13 cellular contexts compared by ENCODE assay signal in the genomic region with DNA sequence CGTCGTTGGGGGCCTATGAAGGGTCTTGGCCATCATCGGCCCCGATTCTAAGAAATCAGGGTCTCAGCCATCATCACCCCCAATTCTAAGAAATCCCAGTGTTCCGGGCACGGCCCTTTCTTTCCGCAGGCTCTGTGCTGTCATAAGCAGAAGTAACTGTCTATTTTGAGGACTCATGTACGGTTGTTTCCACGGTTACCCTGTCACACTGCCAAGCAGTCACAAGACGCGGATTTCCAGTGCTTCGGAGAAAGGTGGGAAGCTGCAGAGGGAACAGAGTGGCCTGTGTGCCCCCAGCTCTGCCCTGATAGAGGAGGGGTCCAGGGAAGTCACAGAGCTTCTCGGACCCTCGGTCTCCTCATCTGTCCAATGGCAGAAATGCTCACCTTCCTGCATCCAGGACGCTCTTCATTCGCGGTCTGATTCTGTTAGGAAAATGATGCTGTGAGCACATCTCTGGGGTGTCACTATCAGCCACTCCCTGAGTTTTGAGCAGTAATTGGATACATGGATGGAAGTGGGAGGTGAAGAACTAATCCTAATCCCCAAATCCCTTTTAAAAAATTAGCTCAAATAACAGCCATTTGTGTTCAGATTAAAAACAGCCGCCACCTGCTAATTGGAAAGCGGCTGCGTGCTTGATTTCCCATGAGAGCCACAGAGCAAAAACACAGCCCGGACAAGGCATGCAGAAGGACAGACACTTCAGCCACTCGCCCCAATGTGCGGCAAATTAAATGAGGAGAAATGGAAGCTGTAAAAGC.
DNase-seq lines count a peak whose midpoint lies in the region; ATAC-seq, FAIRE-seq and TF ChIP-seq lines count a peak whose summit lies in the region.
"Had no signal": no experiment of that assay in that cellular context is flagged by ENCODE, and none has a peak within 500 bp of the region (broad histone marks: within the 10 kb centered on the region; RNA-seq: fewer than 3 reads in every experiment).

No MANE protein-coding gene starts in this region.

- peaks cover 16% of the 10 kb centered on the region for H3K4me1 Mint-ChIP-seq in activated CD8-positive, alpha-beta memory T cell treated with anti-CD3 and anti-CD28 coated beads, Interleukin-2, amount 10 ng/mL, durations not matched to agents 7 days and 5 days
- peaks cover 10% of the 10 kb centered on the region for H3K4me1 Mint-ChIP-seq in activated T-cell treated with anti-CD3 and anti-CD28 coated beads, Interleukin-2, amount 50 U/mL, for 72 hours (ENCODE audit: low read depth)
- peaks cover 24% of the 10 kb centered on the region for H3K4me1 Mint-ChIP-seq in activated CD4-positive, alpha-beta memory T cell treated with anti-CD3 and anti-CD28 coated beads, Interleukin-2, amount 10 ng/mL, durations not matched to agents 7 days and 5 days

- no peak overlapping the region for H3K27ac Mint-ChIP-seq in activated CD8-positive, alpha-beta memory T cell treated with anti-CD3 and anti-CD28 coated beads, Interleukin-2, amount 10 ng/mL, durations not matched to agents 7 days and 5 days
- H3K27ac Mint-ChIP-seq in activated T-cell treated with anti-CD3 and anti-CD28 coated beads, Interleukin-2, amount 50 U/mL, for 72 hours = no peak overlapping the region
- H3K27ac Mint-ChIP-seq in activated CD4-positive, alpha-beta memory T cell treated with anti-CD3 and anti-CD28 coated beads, Interleukin-2, amount 10 ng/mL, durations not matched to agents 7 days and 5 days = no peak overlapping the region
- H3K27ac Mint-ChIP-seq: activated T-helper 2 cell treated with anti-CD3 and anti-CD28 coated beads, Interferon-gamma antibody, Interleukin-2, Interleukin-4, amounts not matched to agents 10 μg/mL and 5 μg/mL and 100 μg/mL, durations not matched to agents 14 hours and 24 hours and 36 hours; CD14-positive monocyte had no signal

- no peak for FAIRE-seq in kidney (lab: Jason Lieb, UNC)
- FAIRE-seq: endothelial cell of umbilical vein, keratinocyte had no signal

- peak; percentile 2 for DNase-seq in CD1c-positive myeloid dendritic cell (ENCODE audit: extremely low spot score)
- DNase-seq in NCI-H2029 treated with DMSO at 0.1 percent for 48 hours (lab: John Stamatoyannopoulos, UW) = peak; percentile 20
- DNase-seq in anterior cingulate cortex (lab: John Stamatoyannopoulos, UW) = peak in 47 of 58 donors; percentile 8 to 79 (median 43)
- peak; percentile 37 for DNase-seq in kidney
- no peak for DNase-seq in NCI-H446 treated with DMSO at 0.1 percent for 48 hours (lab: John Stamatoyannopoulos, UW)
- DNase-seq in activated CD8-positive, alpha-beta memory T cell treated with anti-CD3 and anti-CD28 coated beads, Interleukin-2, amount 10 ng/mL, durations not matched to agents 7 days and 5 days = no peak
- DNase-seq in activated T-cell treated with anti-CD3 and anti-CD28 coated beads, Interleukin-2, amount 50 U/mL, for 72 hours = no peak
- no peak for DNase-seq in activated CD4-positive, alpha-beta memory T cell treated with anti-CD3 and anti-CD28 coated beads, Interleukin-2, amount 10 ng/mL, durations not matched to agents 7 days and 5 days
- DNase-seq: T-helper 9 cell had no signal

- no peaks in the 10 kb centered on the region for H3K36me3 Mint-ChIP-seq in activated CD8-positive, alpha-beta memory T cell treated with anti-CD3 and anti-CD28 coated beads, Interleukin-2, amount 10 ng/mL, durations not matched to agents 7 days and 5 days
- no peaks in the 10 kb centered on the region for H3K36me3 Mint-ChIP-seq in activated T-cell treated with anti-CD3 and anti-CD28 coated beads, Interleukin-2, amount 50 U/mL, for 72 hours (ENCODE audit: insufficient read depth in 2 of 2)
- H3K36me3 Mint-ChIP-seq in activated CD4-positive, alpha-beta memory T cell treated with anti-CD3 and anti-CD28 coated beads, Interleukin-2, amount 10 ng/mL, durations not matched to agents 7 days and 5 days (ENCODE audit: low read depth) = no peaks in the 10 kb centered on the region
- H3K36me3 Mint-ChIP-seq: CD14-positive monocyte had no signal

- H3K4me1 ChIP-seq in kidney (ENCODE audit: control insufficient read depth in 1 of 2, insufficient read depth in 1 of 2, low read depth in 1 of 2, low read length in 2 of 2) = no peaks in the 10 kb centered on the region

- no peak overlapping the region for H3K27ac ChIP-seq in kidney (ENCODE audit: low read depth in 2 of 2, low read length in 2 of 2)

- H3K36me3 ChIP-seq in kidney (ENCODE audit: control insufficient read depth in 1 of 2, insufficient read depth in 2 of 2, low read length in 2 of 2) = no peaks in the 10 kb centered on the region

- CTCF ChIA-PET in activated CD8-positive, alpha-beta memory T cell treated with anti-CD3 and anti-CD28 coated beads, Interleukin-2, amount 10 ng/mL, durations not matched to agents 7 days and 5 days (lab: Charles Lee) = interaction anchor here (1.3 to 5.2 kb wide), 3 partner anchors 11 to 15 kb away, joined by 8 to 28 read pairs (median 15); no protein-coding TSS in a partner anchor
- CTCF ChIA-PET in activated CD4-positive, alpha-beta memory T cell treated with anti-CD3 and anti-CD28 coated beads, Interleukin-2, amount 10 ng/mL, durations not matched to agents 7 days and 5 days (lab: Charles Lee) = interaction anchor here (0.6 to 2.8 kb wide), 6 partner anchors 8 to 211 kb away, joined by 3 to 19 read pairs (median 4); no protein-coding TSS in a partner anchor

- no peak overlapping the region for H3K9ac ChIP-seq in kidney (ENCODE audit: low read length in 2 of 2)

- no peak for ATAC-seq in activated CD8-positive, alpha-beta memory T cell treated with anti-CD3 and anti-CD28 coated beads, Interleukin-2, amount 10 ng/mL, durations not matched to agents 7 days and 5 days
- no peak for ATAC-seq in activated T-cell treated with anti-CD3 and anti-CD28 coated beads, Interleukin-2, amount 50 U/mL, for 72 hours (replicated peaks in 1 of 2)

- intact Hi-C loops in kidney (cut with DNase I) = no loop called here

- peaks cover 36% of the 10 kb centered on the region for H3K27me3 Mint-ChIP-seq in activated CD8-positive, alpha-beta memory T cell treated with anti-CD3 and anti-CD28 coated beads, Interleukin-2, amount 10 ng/mL, durations not matched to agents 7 days and 5 days
- H3K27me3 Mint-ChIP-seq in activated T-cell treated with anti-CD3 and anti-CD28 coated beads, Interleukin-2, amount 50 U/mL, for 72 hours (ENCODE audit: low read depth) = peaks cover 23% of the 10 kb centered on the region
- peaks cover 30% of the 10 kb centered on the region for H3K27me3 Mint-ChIP-seq in activated CD4-positive, alpha-beta memory T cell treated with anti-CD3 and anti-CD28 coated beads, Interleukin-2, amount 10 ng/mL, durations not matched to agents 7 days and 5 days

- H3K4me3 Mint-ChIP-seq in activated CD8-positive, alpha-beta memory T cell treated with anti-CD3 and anti-CD28 coated beads, Interleukin-2, amount 10 ng/mL, durations not matched to agents 7 days and 5 days = no peak overlapping the region
- no peak overlapping the region for H3K4me3 Mint-ChIP-seq in activated T-cell treated with anti-CD3 and anti-CD28 coated beads, Interleukin-2, amount 50 U/mL, for 72 hours
- no peak overlapping the region for H3K4me3 Mint-ChIP-seq in activated CD4-positive, alpha-beta memory T cell treated with anti-CD3 and anti-CD28 coated beads, Interleukin-2, amount 10 ng/mL, durations not matched to agents 7 days and 5 days
- H3K4me3 Mint-ChIP-seq: CD14-positive monocyte had no signal

- H3K4me3 ChIP-seq in kidney (ENCODE audit: low read length in 2 of 2) = no peak overlapping the region

- no peaks in the 10 kb centered on the region for H3K9me3 Mint-ChIP-seq in activated CD8-positive, alpha-beta memory T cell treated with anti-CD3 and anti-CD28 coated beads, Interleukin-2, amount 10 ng/mL, durations not matched to agents 7 days and 5 days (ENCODE audit: low read depth)
- no peaks in the 10 kb centered on the region for H3K9me3 Mint-ChIP-seq in activated T-cell treated with anti-CD3 and anti-CD28 coated beads, Interleukin-2, amount 50 U/mL, for 72 hours
- H3K9me3 Mint-ChIP-seq in activated CD4-positive, alpha-beta memory T cell treated with anti-CD3 and anti-CD28 coated beads, Interleukin-2, amount 10 ng/mL, durations not matched to agents 7 days and 5 days = no peaks in the 10 kb centered on the region
- H3K9me3 Mint-ChIP-seq: activated T-helper 2 cell treated with anti-CD3 and anti-CD28 coated beads, Interferon-gamma antibody, Interleukin-2, Interleukin-4, amounts not matched to agents 10 μg/mL and 5 μg/mL and 100 μg/mL, durations not matched to agents 14 hours and 24 hours and 36 hours had no signal

- no peaks in the 10 kb centered on the region for H3K9me3 ChIP-seq in kidney (ENCODE audit: control insufficient read depth in 1 of 2, low read length in 2 of 2)

- no peak for TF ChIP-seq CTCF in kidney (IDR thresholded peaks at IDR 0.05; ENCODE audit: borderline replicate concordance, extremely low read depth, insufficient read depth)

- POLR2A ChIA-PET in activated CD4-positive, alpha-beta memory T cell treated with anti-CD3 and anti-CD28 coated beads, Interleukin-2, amount 10 ng/mL, durations not matched to agents 7 days and 5 days (lab: Charles Lee) = no interaction called here

Comparison
In these comparisons a context has a peak if more than half of its experiments do, and no peak if none do; other contexts are left out.
1. DNase-seq: peak in CD1c-positive myeloid dendritic cell (single experiment), NCI-H2029 treated with DMSO at 0.1 percent for 48 hours (single experiment), anterior cingulate cortex (47 of 58) and kidney (single experiment); none in NCI-H446 treated with DMSO at 0.1 percent for 48 hours (single experiment), activated CD8-positive, alpha-beta memory T cell treated with anti-CD3 and anti-CD28 coated beads, Interleukin-2, amount 10 ng/mL, durations not matched to agents 7 days and 5 days (single experiment), activated T-cell treated with anti-CD3 and anti-CD28 coated beads, Interleukin-2, amount 50 U/mL, for 72 hours (0 of 2) and activated CD4-positive, alpha-beta memory T cell treated with anti-CD3 and anti-CD28 coated beads, Interleukin-2, amount 10 ng/mL, durations not matched to agents 7 days and 5 days (single experiment).